In genomic region chr3:78338405-78338804, GRCh38 we compare ENCODE assay signal across 19 cellular contexts.
DNase-seq lines count a peak whose midpoint lies in the region; ATAC-seq and TF ChIP-seq lines count a peak whose summit lies in the region.
"Had no signal": no experiment of that assay in that cellular context is flagged by ENCODE, and none has a peak within 500 bp of the region (broad histone marks: within the 10 kb centered on the region; RNA-seq: fewer than 3 reads in every experiment).

No MANE protein-coding gene starts in this region.

- H3K4me3 Mint-ChIP-seq in HFFc6, result no peak overlapping the region; the same call in 1 of the 2 replicates
- no peak overlapping the region for H3K4me3 Mint-ChIP-seq in activated CD4-positive, alpha-beta T cell treated with anti-CD3 and anti-CD28 coated beads, Interleukin-2, amount 10 ng/mL, durations not matched to agents 7 days and 5 days
- H3K4me3 Mint-ChIP-seq: T-cell had no signal

- peaks cover 49% of the 10 kb centered on the region for H3K4me1 ChIP-seq in A673 (ENCODE audit: insufficient read depth, low read length, poor library complexity, severe bottlenecking)
- H3K4me1 ChIP-seq in gastroesophageal sphincter, result no peaks in the 10 kb centered on the region
- H3K4me1 ChIP-seq: left lung had no signal

- ATAC-seq in GM19035 (IDR thresholded peaks at IDR 0.05; ENCODE audit: unreplicated experiment) (peak; percentile 97), HG03439 (IDR thresholded peaks at IDR 0.05; ENCODE audit: unreplicated experiment) (peak; percentile 87), gastroesophageal sphincter (no peak), omental fat pad (ENCODE audit: low FRiP score) (no peak)
- ATAC-seq: left lung, T-cell had no signal

- peaks cover 35% of the 10 kb centered on the region for H3K4me1 Mint-ChIP-seq in HFFc6 (ENCODE audit: low read depth)
- H3K4me1 Mint-ChIP-seq in activated CD4-positive, alpha-beta T cell treated with anti-CD3 and anti-CD28 coated beads, Interleukin-2, amount 10 ng/mL, durations not matched to agents 7 days and 5 days, result no peaks in the 10 kb centered on the region
- H3K4me1 Mint-ChIP-seq: T-cell had no signal

- no peaks in the 10 kb centered on the region for H3K36me3 Mint-ChIP-seq in HFFc6 (ENCODE audit: low read depth)
- H3K36me3 Mint-ChIP-seq in activated CD4-positive, alpha-beta T cell treated with anti-CD3 and anti-CD28 coated beads, Interleukin-2, amount 10 ng/mL, durations not matched to agents 7 days and 5 days (ENCODE audit: low read depth), result no peaks in the 10 kb centered on the region
- H3K36me3 Mint-ChIP-seq: T-cell had no signal

- POLR2A ChIA-PET in A673 (lab: Charles Lee; ENCODE audit: low non-redundant PET), result no interaction called here
- POLR2A ChIA-PET in activated CD4-positive, alpha-beta T cell treated with anti-CD3 and anti-CD28 coated beads, Interleukin-2, amount 10 ng/mL, durations not matched to agents 7 days and 5 days (lab: Charles Lee), result no interaction called here

- no peaks in the 10 kb centered on the region for H3K27me3 ChIP-seq in A673 (replicated peaks; ENCODE audit: insufficient read depth, low read depth, low read length, poor library complexity)
- no peaks in the 10 kb centered on the region for H3K27me3 ChIP-seq in gastroesophageal sphincter
- H3K27me3 ChIP-seq: left lung, ovary, thyroid gland had no signal

- peaks cover 4% of the 10 kb centered on the region; the same call in 1 of the 2 replicates for H3K27me3 Mint-ChIP-seq in HFFc6 (ENCODE audit: insufficient read depth)
- no peaks in the 10 kb centered on the region for H3K27me3 Mint-ChIP-seq in activated CD4-positive, alpha-beta T cell treated with anti-CD3 and anti-CD28 coated beads, Interleukin-2, amount 10 ng/mL, durations not matched to agents 7 days and 5 days
- H3K27me3 Mint-ChIP-seq: T-cell had no signal

- H3K9me3 Mint-ChIP-seq in HFFc6, result no peaks in the 10 kb centered on the region
- peaks cover 4% of the 10 kb centered on the region for H3K9me3 Mint-ChIP-seq in activated CD4-positive, alpha-beta T cell treated with anti-CD3 and anti-CD28 coated beads, Interleukin-2, amount 10 ng/mL, durations not matched to agents 7 days and 5 days

- H3K27ac Mint-ChIP-seq in HFFc6, result peak overlapping the region; percentile 46
- H3K27ac Mint-ChIP-seq in activated CD4-positive, alpha-beta T cell treated with anti-CD3 and anti-CD28 coated beads, Interleukin-2, amount 10 ng/mL, durations not matched to agents 7 days and 5 days, result no peak overlapping the region
- H3K27ac Mint-ChIP-seq: activated T-helper 2 cell treated with anti-CD3 and anti-CD28 coated beads, Interferon-gamma antibody, Interleukin-2, Interleukin-4, amounts not matched to agents 10 μg/mL and 5 μg/mL and 100 μg/mL, durations not matched to agents 14 hours and 24 hours and 36 hours; T-cell had no signal

- intact Hi-C loops in A673 (cut with micrococcal nuclease; ENCODE audit: unreplicated experiment), result loop anchor here (10.0 kb wide), 1 partner anchor 306 kb away; no protein-coding TSS in a partner anchor

- CTCF ChIA-PET in A673 (lab: Charles Lee), result no interaction called here
- CTCF ChIA-PET in activated CD4-positive, alpha-beta T cell treated with anti-CD3 and anti-CD28 coated beads, Interleukin-2, amount 10 ng/mL, durations not matched to agents 7 days and 5 days (lab: Charles Lee), result no interaction called here

- 78 to 84% methylated on average over 2 of the region's 2 CpGs for WGBS in gastroesophageal sphincter (ENCODE audit: low coverage in 1 of 2), 2 donors

- TF ChIP-seq POLR2A in gastroesophageal sphincter (IDR thresholded peaks at IDR 0.05), result no peak

- H3K9me3 ChIP-seq in A673 (ENCODE audit: low read depth, low read length, poor library complexity, severe bottlenecking), result no peaks in the 10 kb centered on the region
- no peaks in the 10 kb centered on the region for H3K9me3 ChIP-seq in gastroesophageal sphincter
- H3K9me3 ChIP-seq: left lung, ovary, thyroid gland had no signal

- BruUV-seq in A673 (replicated peaks; lab: Mats Ljungman, UMichigan), result no TSS peak

- TF ChIP-seq CTCF in A673 (conservative IDR thresholded peaks at IDR 0.05; ENCODE audit: low read depth, low read length), result no peak
- no peak for TF ChIP-seq CTCF in HFFc6 (IDR thresholded peaks at IDR 0.05)
- TF ChIP-seq CTCF in gastroesophageal sphincter (IDR thresholded peaks at IDR 0.05), result no peak
- no peak for TF ChIP-seq CTCF in omental fat pad (IDR thresholded peaks at IDR 0.05)

- H3K36me3 ChIP-seq in A673 (ENCODE audit: insufficient read depth, low read length, poor library complexity, severe bottlenecking) (no peaks in the 10 kb centered on the region), gastroesophageal sphincter (no peaks in the 10 kb centered on the region)
- H3K36me3 ChIP-seq: left lung, ovary, thyroid gland, WERI-Rb-1 had no signal

- TF ChIP-seq EP300 in gastroesophageal sphincter (IDR thresholded peaks at IDR 0.05), result no peak

- H3K4me3 ChIP-seq in A673 (ENCODE audit: low read depth, low read length, poor library complexity, severe bottlenecking), result peak overlapping the region; percentile 0
- no peak overlapping the region for H3K4me3 ChIP-seq in gastroesophageal sphincter
- H3K4me3 ChIP-seq: left lung, ovary, thyroid gland had no signal

- peak; percentile 63 for DNase-seq in A673 (ENCODE audit: low spot score)
- no peak for DNase-seq in HFFc6
- DNase-seq in hypothalamus (lab: John Stamatoyannopoulos, UW), result no peak
- DNase-seq in omental fat pad (ENCODE audit: low spot score), result no peak
- no peak for DNase-seq in activated CD4-positive, alpha-beta T cell treated with anti-CD3 and anti-CD28 coated beads, Interleukin-2, amount 10 ng/mL, durations not matched to agents 7 days and 5 days
- DNase-seq: DMS79 treated with DMSO at 0.1 percent for 48 hours; left lung; NCI-H1105; ovary; stimulated activated CD4-positive, alpha-beta T cell treated with anti-CD3 and anti-CD28 coated beads, Interleukin-4, amount 100 ng/mL, for 4 hours; T-cell; thyroid gland; WERI-Rb-1 had no signal

- H3K27ac ChIP-seq in A673 (ENCODE audit: low read depth, low read length, poor library complexity, severe bottlenecking) (peak overlapping the region; percentile 84), gastroesophageal sphincter (no peak overlapping the region)
- H3K27ac ChIP-seq: 22Rv1, left lung, ovary, RWPE1, thyroid gland, WERI-Rb-1 had no signal

Comparison
In these comparisons a context has a peak if more than half of its experiments do, and no peak if none do; other contexts are left out.
1. ATAC-seq: peak in GM19035 (single experiment) and HG03439 (single experiment); none in gastroesophageal sphincter (single experiment) and omental fat pad (single experiment).